Comparison of ENCODE assay signal across 1 cellular context in the genomic region with DNA sequence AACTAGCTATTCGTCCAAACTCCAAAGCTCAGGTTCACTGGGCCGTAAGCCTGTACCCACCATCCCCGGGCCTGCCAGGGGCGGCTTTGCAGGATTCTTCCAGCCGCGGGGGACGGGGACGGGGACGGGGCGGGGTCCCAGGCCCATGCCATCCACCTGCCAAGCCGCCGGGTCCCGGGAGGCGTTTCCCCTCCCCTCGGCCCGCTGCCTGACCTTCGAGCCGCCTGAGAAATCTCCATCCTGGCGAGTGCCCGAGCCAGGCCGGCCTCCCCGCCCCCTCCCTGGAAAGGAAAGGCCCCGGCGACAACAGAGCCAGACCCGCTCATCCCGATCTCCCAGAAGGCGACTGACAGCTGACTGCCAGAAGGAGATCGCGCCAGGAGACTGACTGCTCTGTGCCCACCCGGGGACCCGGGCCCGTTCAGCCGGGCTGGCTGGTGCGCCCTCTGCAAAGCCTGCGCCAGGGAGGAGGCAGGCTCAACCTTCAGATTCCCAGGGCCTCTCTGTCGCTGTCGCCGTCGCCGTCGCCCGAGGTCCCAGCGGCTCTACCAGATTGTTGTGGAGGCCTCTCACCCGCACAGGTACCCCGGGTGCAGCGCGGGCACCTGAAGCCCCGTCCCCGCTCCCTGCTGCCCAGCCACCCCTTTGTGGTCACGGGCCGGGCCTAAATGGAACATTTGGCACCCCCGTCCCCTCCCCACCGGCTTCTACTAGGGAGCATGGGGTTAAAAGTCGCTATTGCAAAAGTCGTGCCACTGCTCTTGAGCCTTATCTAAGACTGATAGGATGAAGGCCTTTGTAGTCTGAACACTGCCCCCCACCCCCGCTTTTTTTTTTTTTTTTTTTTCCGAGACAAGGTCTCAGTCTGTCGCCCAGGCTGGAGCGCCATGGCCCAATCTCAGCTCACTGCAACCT.
TF ChIP-seq lines count a peak whose summit lies in the region.

A gene (plus strand): TSS at position 315 of the 915 bp plus-strand sequence. CDS start 2,702 bp downstream, outside the sequence.

TF ChIP-seq in GM23338, 12 proteins besides CTCF, POLR2A, EP300 and RAD21 (continued from another document):
- TF ChIP-seq, protein P1, sequence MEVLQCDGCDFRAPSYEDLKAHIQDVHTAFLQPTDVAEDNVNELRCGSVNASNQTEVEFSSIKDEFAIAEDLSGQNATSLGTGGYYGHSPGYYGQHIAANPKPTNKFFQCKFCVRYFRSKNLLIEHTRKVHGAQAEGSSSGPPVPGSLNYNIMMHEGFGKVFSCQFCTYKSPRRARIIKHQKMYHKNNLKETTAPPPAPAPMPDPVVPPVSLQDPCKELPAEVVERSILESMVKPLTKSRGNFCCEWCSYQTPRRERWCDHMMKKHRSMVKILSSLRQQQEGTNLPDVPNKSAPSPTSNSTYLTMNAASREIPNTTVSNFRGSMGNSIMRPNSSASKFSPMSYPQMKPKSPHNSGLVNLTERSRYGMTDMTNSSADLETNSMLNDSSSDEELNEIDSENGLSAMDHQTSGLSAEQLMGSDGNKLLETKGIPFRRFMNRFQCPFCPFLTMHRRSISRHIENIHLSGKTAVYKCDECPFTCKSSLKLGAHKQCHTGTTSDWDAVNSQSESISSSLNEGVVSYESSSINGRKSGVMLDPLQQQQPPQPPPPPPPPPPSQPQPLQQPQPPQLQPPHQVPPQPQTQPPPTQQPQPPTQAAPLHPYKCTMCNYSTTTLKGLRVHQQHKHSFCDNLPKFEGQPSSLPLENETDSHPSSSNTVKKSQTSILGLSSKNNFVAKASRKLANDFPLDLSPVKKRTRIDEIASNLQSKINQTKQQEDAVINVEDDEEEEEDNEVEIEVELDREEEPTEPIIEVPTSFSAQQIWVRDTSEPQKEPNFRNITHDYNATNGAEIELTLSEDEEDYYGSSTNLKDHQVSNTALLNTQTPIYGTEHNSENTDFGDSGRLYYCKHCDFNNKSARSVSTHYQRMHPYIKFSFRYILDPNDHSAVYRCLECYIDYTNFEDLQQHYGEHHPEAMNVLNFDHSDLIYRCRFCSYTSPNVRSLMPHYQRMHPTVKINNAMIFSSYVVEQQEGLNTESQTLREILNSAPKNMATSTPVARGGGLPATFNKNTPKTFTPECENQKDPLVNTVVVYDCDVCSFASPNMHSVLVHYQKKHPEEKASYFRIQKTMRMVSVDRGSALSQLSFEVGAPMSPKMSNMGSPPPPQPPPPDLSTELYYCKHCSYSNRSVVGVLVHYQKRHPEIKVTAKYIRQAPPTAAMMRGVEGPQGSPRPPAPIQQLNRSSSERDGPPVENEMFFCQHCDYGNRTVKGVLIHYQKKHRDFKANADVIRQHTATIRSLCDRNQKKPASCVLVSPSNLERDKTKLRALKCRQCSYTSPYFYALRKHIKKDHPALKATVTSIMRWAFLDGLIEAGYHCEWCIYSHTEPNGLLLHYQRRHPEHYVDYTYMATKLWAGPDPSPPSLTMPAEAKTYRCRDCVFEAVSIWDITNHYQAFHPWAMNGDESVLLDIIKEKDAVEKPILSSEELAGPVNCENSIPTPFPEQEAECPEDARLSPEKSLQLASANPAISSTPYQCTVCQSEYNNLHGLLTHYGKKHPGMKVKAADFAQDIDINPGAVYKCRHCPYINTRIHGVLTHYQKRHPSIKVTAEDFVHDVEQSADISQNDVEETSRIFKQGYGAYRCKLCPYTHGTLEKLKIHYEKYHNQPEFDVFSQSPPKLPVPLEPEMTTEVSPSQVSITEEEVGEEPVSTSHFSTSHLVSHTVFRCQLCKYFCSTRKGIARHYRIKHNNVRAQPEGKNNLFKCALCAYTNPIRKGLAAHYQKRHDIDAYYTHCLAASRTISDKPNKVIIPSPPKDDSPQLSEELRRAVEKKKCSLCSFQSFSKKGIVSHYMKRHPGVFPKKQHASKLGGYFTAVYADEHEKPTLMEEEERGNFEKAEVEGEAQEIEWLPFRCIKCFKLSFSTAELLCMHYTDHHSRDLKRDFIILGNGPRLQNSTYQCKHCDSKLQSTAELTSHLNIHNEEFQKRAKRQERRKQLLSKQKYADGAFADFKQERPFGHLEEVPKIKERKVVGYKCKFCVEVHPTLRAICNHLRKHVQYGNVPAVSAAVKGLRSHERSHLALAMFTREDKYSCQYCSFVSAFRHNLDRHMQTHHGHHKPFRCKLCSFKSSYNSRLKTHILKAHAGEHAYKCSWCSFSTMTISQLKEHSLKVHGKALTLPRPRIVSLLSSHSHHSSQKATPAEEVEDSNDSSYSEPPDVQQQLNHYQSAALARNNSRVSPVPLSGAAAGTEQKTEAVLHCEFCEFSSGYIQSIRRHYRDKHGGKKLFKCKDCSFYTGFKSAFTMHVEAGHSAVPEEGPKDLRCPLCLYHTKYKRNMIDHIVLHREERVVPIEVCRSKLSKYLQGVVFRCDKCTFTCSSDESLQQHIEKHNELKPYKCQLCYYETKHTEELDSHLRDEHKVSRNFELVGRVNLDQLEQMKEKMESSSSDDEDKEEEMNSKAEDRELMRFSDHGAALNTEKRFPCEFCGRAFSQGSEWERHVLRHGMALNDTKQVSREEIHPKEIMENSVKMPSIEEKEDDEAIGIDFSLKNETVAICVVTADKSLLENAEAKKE (CRISPR knock-in tag; IDR thresholded peaks at IDR 0.05) = no peak
- TF ChIP-seq ZNF114 (CRISPR knock-in tag; IDR thresholded peaks at IDR 0.05) = no peak
- TF ChIP-seq NANOG (IDR thresholded peaks at IDR 0.05; ENCODE audit: borderline replicate concordance) = no peak
